ENCODE assay signal across 8 cellular contexts in the genomic region with DNA sequence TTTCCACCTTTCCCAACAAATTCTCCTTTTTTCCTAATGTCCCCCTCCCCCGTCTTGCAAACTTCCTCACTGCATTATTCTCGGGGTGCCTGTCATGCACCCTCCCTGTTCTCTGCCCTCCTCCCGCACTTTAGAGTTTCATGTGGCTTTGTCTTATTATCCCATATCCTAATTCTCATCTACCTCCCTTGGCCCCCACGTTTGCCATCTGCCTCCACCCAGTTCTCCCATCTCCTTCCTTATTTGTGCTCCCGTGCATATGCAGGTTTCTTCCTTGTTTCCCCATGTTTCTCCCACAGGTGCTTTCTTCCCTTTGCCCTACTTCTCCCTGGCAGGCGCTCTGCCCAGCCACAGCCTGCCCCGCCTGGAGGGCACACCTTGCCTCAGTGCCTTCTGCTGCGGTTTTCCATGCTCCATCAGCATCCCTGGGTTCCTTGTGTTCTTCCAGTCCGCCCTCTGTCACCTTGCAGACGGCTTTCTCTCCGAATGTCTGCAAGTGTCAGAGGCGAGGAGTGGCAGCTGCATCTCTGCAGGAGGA. TPM values are rescaled to one million over a fixed set of nuclear protein-coding genes. Genes with fewer than 3 reads are reported as not detected.
A peak's percentile ranks its signal among the peaks of the same experiment; 100 is the strongest.
DNase-seq lines count a peak whose midpoint lies in the region; ATAC-seq and TF ChIP-seq lines count a peak whose summit lies in the region.

No MANE protein-coding gene starts in this region.

- peaks cover 0 to 17% of the 10 kb centered on the region in 2 donors for H3K27me3 ChIP-seq in left lung
- peaks cover 0 to 10% (median 4%) of the 10 kb centered on the region in 5 donors for H3K27me3 ChIP-seq in subcutaneous abdominal adipose tissue (ENCODE audit: control insufficient read depth in 5 of 5, insufficient read depth in 4 of 5, low read length in 5 of 5)

- peaks cover 11% of the 10 kb centered on the region for H3K27me3 Mint-ChIP-seq in activated T-cell treated with anti-CD3 and anti-CD28 coated beads, Interleukin-2, amount 50 U/mL, for 24 hours
- peaks cover 3% of the 10 kb centered on the region for H3K27me3 Mint-ChIP-seq in activated naive CD8-positive, alpha-beta T cell treated with anti-CD3 and anti-CD28 coated beads for 36 hours

- peaks cover 24% of the 10 kb centered on the region for H3K4me1 Mint-ChIP-seq in activated T-cell treated with anti-CD3 and anti-CD28 coated beads, Interleukin-2, amount 50 U/mL, for 24 hours (ENCODE audit: low read depth)
- H3K4me1 Mint-ChIP-seq in activated naive CD8-positive, alpha-beta T cell treated with anti-CD3 and anti-CD28 coated beads for 36 hours, result peaks cover 17% of the 10 kb centered on the region

- H3K4me1 ChIP-seq in left lung (peaks cover 5 to 22% of the 10 kb centered on the region in 2 donors), subcutaneous abdominal adipose tissue (ENCODE audit: control insufficient read depth in 5 of 5, insufficient read depth in 5 of 5, low read length in 5 of 5) (peaks cover 4 to 27% (median 23%) of the 10 kb centered on the region in 5 donors)

- ATAC-seq in left lung, result no peak

- H3K9ac ChIP-seq in subcutaneous abdominal adipose tissue (ENCODE audit: low read length in 5 of 5), result no peak overlapping the region

- intact Hi-C loops in left lung (cut with DNase I), result no loop called here

- DNase-seq in activated T-cell treated with anti-CD3 and anti-CD28 coated beads, Interleukin-2, amount 50 U/mL, for 24 hours, result no peak
- DNase-seq in activated T-cell treated with anti-CD3 and anti-CD28 coated beads, Interleukin-2, amount 50 U/mL, for 1 hour, result no peak
- DNase-seq in activated naive CD8-positive, alpha-beta T cell treated with anti-CD3 and anti-CD28 coated beads for 36 hours, result no peak
- DNase-seq in left lung (no peak), NCI-H1436 (lab: John Stamatoyannopoulos, UW) (no peak), AML-193 (lab: John Stamatoyannopoulos, UW) (no peak)
- no peak for DNase-seq in activated CD8-positive, alpha-beta memory T cell treated with anti-CD3 and anti-CD28 coated beads, Interleukin-2, amount 50 U/mL, for 4 hours

- H3K9me3 Mint-ChIP-seq in activated T-cell treated with anti-CD3 and anti-CD28 coated beads, Interleukin-2, amount 50 U/mL, for 24 hours, result no peaks in the 10 kb centered on the region
- H3K9me3 Mint-ChIP-seq in activated naive CD8-positive, alpha-beta T cell treated with anti-CD3 and anti-CD28 coated beads for 36 hours, result no peaks in the 10 kb centered on the region

- peaks cover 26% of the 10 kb centered on the region for H3K36me3 Mint-ChIP-seq in activated T-cell treated with anti-CD3 and anti-CD28 coated beads, Interleukin-2, amount 50 U/mL, for 24 hours (ENCODE audit: low read depth)
- H3K36me3 Mint-ChIP-seq in activated naive CD8-positive, alpha-beta T cell treated with anti-CD3 and anti-CD28 coated beads for 36 hours, result peaks cover 22% of the 10 kb centered on the region

- H3K4me3 Mint-ChIP-seq in activated T-cell treated with anti-CD3 and anti-CD28 coated beads, Interleukin-2, amount 50 U/mL, for 24 hours, result peak overlapping the region; percentile 87
- peak overlapping the region; percentile 86 for H3K4me3 Mint-ChIP-seq in activated naive CD8-positive, alpha-beta T cell treated with anti-CD3 and anti-CD28 coated beads for 36 hours

- H3K9me3 ChIP-seq in left lung, result no peaks in the 10 kb centered on the region
- H3K9me3 ChIP-seq in subcutaneous abdominal adipose tissue (ENCODE audit: control insufficient read depth in 5 of 5, low read length in 5 of 5), result no peaks in the 10 kb centered on the region

- peak overlapping the region; percentile 83 to 86 for H3K4me3 ChIP-seq in left lung
- H3K4me3 ChIP-seq in subcutaneous abdominal adipose tissue (ENCODE audit: low read depth in 1 of 5, low read length in 5 of 5), result peak overlapping the region in 4 of 5 donors; percentile 41 to 84 (median 79)

- no peaks in the 10 kb centered on the region for H3K36me3 ChIP-seq in left lung
- H3K36me3 ChIP-seq in subcutaneous abdominal adipose tissue (ENCODE audit: control insufficient read depth in 5 of 5, insufficient read depth in 5 of 5, low read length in 5 of 5), result peaks cover 0 to 5% (median 0%) of the 10 kb centered on the region in 5 donors

- peak overlapping the region; percentile 47 for H3K27ac Mint-ChIP-seq in activated T-cell treated with anti-CD3 and anti-CD28 coated beads, Interleukin-2, amount 50 U/mL, for 24 hours
- no peak overlapping the region for H3K27ac Mint-ChIP-seq in activated naive CD8-positive, alpha-beta T cell treated with anti-CD3 and anti-CD28 coated beads for 36 hours

- peak overlapping the region in 1 of 2 donors; percentile 79 for H3K27ac ChIP-seq in left lung
- H3K27ac ChIP-seq in subcutaneous abdominal adipose tissue (ENCODE audit: low read depth, low read length), result no peak overlapping the region

- TF ChIP-seq CTCF in left lung (IDR thresholded peaks at IDR 0.05), result no peak

RNA-seq across cellular contexts. Expression of a gene that starts 1.5 kb away (rescaled TPM):
- total RNA-seq in activated naive CD8-positive, alpha-beta T cell treated with anti-CD3 and anti-CD28 coated beads for 36 hours, result 10 to 100 TPM; 58.0 to 59.4 TPM
- total RNA-seq in left lung, result 10 to 100 TPM; 18.6 to 31.4 TPM
